ENCODE assay signal across 14 cellular contexts in genomic region chr16:87107221-87107620, GRCh38.
DNase-seq lines count a peak whose midpoint lies in the region; ATAC-seq and TF ChIP-seq lines count a peak whose summit lies in the region.
"Had no signal": no experiment of that assay in that cellular context is flagged by ENCODE, and none has a peak within 500 bp of the region (broad histone marks: within the 10 kb centered on the region; RNA-seq: fewer than 3 reads in every experiment).

No MANE protein-coding gene starts in this region.

- no peak overlapping the region for H3K27ac Mint-ChIP-seq in type B pancreatic cell
- H3K27ac Mint-ChIP-seq: CD14-positive monocyte; CD4-positive, alpha-beta T cell; CD8-positive, alpha-beta memory T cell; HFFc6 had no signal

- H3K9me3 Mint-ChIP-seq in type B pancreatic cell = peaks cover 7% of the 10 kb centered on the region
- H3K9me3 Mint-ChIP-seq: CD4-positive, alpha-beta T cell; HFFc6 had no signal

- H3K36me3 Mint-ChIP-seq in type B pancreatic cell = no peaks in the 10 kb centered on the region
- H3K36me3 Mint-ChIP-seq: CD14-positive monocyte; CD8-positive, alpha-beta memory T cell had no signal

- no peak for ATAC-seq in GM18873 (IDR thresholded peaks at IDR 0.05; ENCODE audit: low FRiP score, unreplicated experiment)
- no peak for ATAC-seq in HG03280 (IDR thresholded peaks at IDR 0.05; ENCODE audit: unreplicated experiment)

- H3K4me3 Mint-ChIP-seq in type B pancreatic cell = no peak overlapping the region
- H3K4me3 Mint-ChIP-seq: CD14-positive monocyte; CD4-positive, alpha-beta T cell; CD8-positive, alpha-beta memory T cell; HFFc6 had no signal

- H3K4me1 Mint-ChIP-seq in type B pancreatic cell (ENCODE audit: unreplicated experiment) = no peaks in the 10 kb centered on the region
- H3K4me1 Mint-ChIP-seq: CD14-positive monocyte; CD8-positive, alpha-beta memory T cell had no signal

- peaks cover 13% of the 10 kb centered on the region for H3K27me3 Mint-ChIP-seq in type B pancreatic cell

- TF ChIP-seq CTCF in type B pancreatic cell (conservative IDR thresholded peaks at IDR 0.05) = no peak

- DNase-seq in Ammon's horn (ENCODE audit: low spot score) (peak; percentile 32), inferior parietal cortex (ENCODE audit: extremely low spot score) (peak; percentile 4), pons (ENCODE audit: low spot score) (peak; percentile 65), type B pancreatic cell (ENCODE audit: extremely low spot score, unreplicated experiment) (no peak)
- DNase-seq: BE2C; CD4-positive, alpha-beta T cell; CD8-positive, alpha-beta memory T cell; DMS53; DMS79 treated with DMSO at 0.1 percent for 48 hours; GOT3; HFFc6 had no signal
